Comparison of ENCODE assay signal across 2 cellular contexts in genomic region chr2:189152476-189152875, GRCh38.
TF ChIP-seq lines count a peak whose summit lies in the region.

No MANE protein-coding gene starts in this region.

TF ChIP-seq in WTC11, 78 proteins besides CTCF, POLR2A, EP300 and RAD21:
- TF ChIP-seq IRF1 (CRISPR knock-in tag; IDR thresholded peaks at IDR 0.05): no peak
- no peak for TF ChIP-seq FOXP4 (CRISPR knock-in tag; IDR thresholded peaks at IDR 0.05)
- TF ChIP-seq TP53 (CRISPR knock-in tag; IDR thresholded peaks at IDR 0.05): no peak
- TF ChIP-seq NR3C1 (CRISPR knock-in tag; conservative IDR thresholded peaks at IDR 0.05; ENCODE audit: low read depth): no peak
- TF ChIP-seq JUN (CRISPR knock-in tag; IDR thresholded peaks at IDR 0.05): no peak
- no peak for TF ChIP-seq KAT7 (CRISPR knock-in tag; IDR thresholded peaks at IDR 0.05; ENCODE audit: borderline replicate concordance)
- no peak for TF ChIP-seq ZNF416 (CRISPR knock-in tag; IDR thresholded peaks at IDR 0.05)
- TF ChIP-seq, protein P1, sequence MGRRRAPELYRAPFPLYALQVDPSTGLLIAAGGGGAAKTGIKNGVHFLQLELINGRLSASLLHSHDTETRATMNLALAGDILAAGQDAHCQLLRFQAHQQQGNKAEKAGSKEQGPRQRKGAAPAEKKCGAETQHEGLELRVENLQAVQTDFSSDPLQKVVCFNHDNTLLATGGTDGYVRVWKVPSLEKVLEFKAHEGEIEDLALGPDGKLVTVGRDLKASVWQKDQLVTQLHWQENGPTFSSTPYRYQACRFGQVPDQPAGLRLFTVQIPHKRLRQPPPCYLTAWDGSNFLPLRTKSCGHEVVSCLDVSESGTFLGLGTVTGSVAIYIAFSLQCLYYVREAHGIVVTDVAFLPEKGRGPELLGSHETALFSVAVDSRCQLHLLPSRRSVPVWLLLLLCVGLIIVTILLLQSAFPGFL (CRISPR knock-in tag; IDR thresholded peaks at IDR 0.05; ENCODE audit: borderline replicate concordance): no peak
- TF ChIP-seq EMX1 (CRISPR knock-in tag; IDR thresholded peaks at IDR 0.05): no peak
- TF ChIP-seq RELA (CRISPR knock-in tag; IDR thresholded peaks at IDR 0.05; ENCODE audit: borderline replicate concordance): no peak
- TF ChIP-seq E2F1 (CRISPR knock-in tag; IDR thresholded peaks at IDR 0.05): no peak
- TF ChIP-seq OVOL2 (CRISPR knock-in tag; IDR thresholded peaks at IDR 0.05; ENCODE audit: borderline replicate concordance): no peak
- no peak for TF ChIP-seq ATF1 (CRISPR knock-in tag; IDR thresholded peaks at IDR 0.05)
- TF ChIP-seq, protein P2, sequence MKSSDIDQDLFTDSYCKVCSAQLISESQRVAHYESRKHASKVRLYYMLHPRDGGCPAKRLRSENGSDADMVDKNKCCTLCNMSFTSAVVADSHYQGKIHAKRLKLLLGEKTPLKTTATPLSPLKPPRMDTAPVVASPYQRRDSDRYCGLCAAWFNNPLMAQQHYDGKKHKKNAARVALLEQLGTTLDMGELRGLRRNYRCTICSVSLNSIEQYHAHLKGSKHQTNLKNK (CRISPR knock-in tag; IDR thresholded peaks at IDR 0.05): no peak

TF ChIP-seq in HepG2, 621 proteins besides CTCF, POLR2A, EP300 and RAD21:
- TF ChIP-seq ZNF891 (CRISPR knock-in tag; IDR thresholded peaks at IDR 0.05): no peak
- no peak for TF ChIP-seq RAD51 (IDR thresholded peaks at IDR 0.05; ENCODE audit: borderline replicate concordance)
- TF ChIP-seq HNRNPL (IDR thresholded peaks at IDR 0.05; ENCODE audit: low read depth, low read length): no peak
- TF ChIP-seq, protein P3, sequence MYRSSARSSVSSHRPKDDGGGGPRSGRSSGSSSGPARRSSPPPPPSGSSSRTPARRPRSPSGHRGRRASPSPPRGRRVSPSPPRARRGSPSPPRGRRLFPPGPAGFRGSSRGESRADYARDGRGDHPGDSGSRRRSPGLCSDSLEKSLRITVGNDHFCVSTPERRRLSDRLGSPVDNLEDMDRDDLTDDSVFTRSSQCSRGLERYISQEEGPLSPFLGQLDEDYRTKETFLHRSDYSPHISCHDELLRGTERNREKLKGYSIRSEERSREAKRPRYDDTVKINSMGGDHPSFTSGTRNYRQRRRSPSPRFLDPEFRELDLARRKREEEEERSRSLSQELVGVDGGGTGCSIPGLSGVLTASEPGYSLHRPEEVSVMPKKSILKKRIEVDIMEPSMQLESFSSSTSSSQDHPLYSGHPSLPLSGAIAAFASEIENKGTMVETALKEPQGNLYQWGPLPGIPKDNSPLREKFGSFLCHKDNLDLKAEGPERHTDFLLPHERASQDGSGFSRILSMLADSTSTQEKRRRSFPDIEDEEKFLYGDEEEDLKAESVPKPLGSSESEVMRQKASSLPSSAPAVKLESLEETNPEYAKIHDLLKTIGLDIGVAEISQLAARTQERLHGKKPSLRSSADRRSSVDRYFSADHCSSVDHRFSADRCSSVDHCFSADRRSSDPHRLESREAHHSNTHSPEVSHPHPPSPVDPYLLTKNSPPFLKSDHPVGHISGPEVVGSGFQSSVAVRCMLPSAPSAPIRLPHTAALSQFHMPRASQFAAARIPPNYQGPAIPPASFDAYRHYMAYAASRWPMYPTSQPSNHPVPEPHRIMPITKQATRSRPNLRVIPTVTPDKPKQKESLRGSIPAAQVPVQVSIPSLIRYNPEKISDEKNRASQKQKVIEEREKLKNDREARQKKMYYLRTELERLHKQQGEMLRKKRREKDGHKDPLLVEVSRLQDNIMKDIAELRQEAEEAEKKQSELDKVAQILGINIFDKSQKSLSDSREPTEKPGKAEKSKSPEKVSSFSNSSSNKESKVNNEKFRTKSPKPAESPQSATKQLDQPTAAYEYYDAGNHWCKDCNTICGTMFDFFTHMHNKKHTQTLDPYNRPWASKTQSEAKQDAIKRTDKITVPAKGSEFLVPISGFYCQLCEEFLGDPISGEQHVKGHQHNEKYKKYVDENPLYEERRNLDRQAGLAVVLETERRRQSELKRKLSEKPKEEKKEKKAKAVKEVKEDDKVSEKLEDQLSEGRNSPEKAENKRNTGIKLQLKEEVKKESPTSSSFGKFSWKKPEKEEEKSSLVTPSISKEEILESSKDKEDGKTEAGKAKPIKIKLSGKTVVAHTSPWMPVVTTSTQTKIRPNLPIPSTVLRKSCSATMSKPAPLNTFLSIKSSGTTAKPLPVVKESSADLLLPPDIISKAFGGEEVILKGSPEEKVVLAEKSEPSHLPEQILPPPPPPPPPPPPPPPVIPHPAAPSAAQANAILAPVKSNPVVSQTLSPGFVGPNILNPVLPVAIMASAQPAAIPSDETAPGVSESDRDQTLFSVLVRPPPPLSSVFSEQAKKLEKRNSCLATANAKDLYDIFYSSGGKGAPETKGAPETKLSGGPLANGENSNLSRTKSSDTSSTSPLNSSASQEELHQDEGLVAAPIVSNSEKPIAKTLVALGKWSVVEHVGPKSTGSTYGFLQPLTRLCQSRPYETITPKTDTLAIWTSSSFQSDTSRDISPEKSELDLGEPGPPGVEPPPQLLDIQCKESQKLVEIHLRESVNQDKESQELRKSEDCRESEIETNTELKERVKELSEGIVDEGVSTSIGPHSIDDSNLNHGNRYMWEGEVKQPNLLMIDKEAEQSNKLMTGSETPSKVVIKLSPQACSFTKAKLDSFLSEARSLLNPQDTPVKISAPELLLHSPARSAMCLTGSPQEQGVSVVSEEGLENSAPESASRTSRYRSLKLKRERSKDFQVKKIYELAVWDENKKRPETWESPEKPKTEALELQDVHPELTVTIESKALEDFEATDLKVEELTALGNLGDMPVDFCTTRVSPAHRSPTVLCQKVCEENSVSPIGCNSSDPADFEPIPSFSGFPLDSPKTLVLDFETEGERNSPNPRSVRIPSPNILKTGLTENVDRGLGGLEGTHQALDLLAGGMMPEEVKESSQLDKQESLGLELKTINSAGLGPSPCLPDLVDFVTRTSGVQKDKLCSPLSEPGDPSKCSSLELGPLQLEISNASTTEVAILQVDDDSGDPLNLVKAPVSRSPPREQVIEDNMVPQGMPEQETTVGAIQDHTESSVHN (CRISPR knock-in tag; IDR thresholded peaks at IDR 0.05): no peak
- no peak for TF ChIP-seq ZNF292 (CRISPR knock-in tag; IDR thresholded peaks at IDR 0.05; ENCODE audit: borderline replicate concordance, low read depth)
- no peak for TF ChIP-seq FOSL1 (CRISPR knock-in tag; IDR thresholded peaks at IDR 0.05; ENCODE audit: borderline replicate concordance)
- TF ChIP-seq DBP (CRISPR knock-in tag; IDR thresholded peaks at IDR 0.05; ENCODE audit: not compliant biosample characterization): no peak
- TF ChIP-seq ARID3A (IDR thresholded peaks at IDR 0.05; ENCODE audit: low read depth, low read length): no peak
- TF ChIP-seq ZNF776 (CRISPR knock-in tag; IDR thresholded peaks at IDR 0.05): no peak
- TF ChIP-seq TRIM24 (CRISPR knock-in tag; IDR thresholded peaks at IDR 0.05): no peak
- TF ChIP-seq ZFP36L2 (CRISPR knock-in tag; IDR thresholded peaks at IDR 0.05): no peak
- no peak for TF ChIP-seq GFI1 (CRISPR knock-in tag; IDR thresholded peaks at IDR 0.05; ENCODE audit: borderline replicate concordance)
- TF ChIP-seq ZBTB20 (CRISPR knock-in tag; IDR thresholded peaks at IDR 0.05; ENCODE audit: borderline replicate concordance, low read depth): no peak
- TF ChIP-seq ZNF207 (IDR thresholded peaks at IDR 0.05; ENCODE audit: borderline replicate concordance): no peak
- TF ChIP-seq FOXA3 (CRISPR knock-in tag; IDR thresholded peaks at IDR 0.05): no peak
